ENCODE assay signal across 11 cellular contexts in genomic region chr3:111299070-111299672, GRCh38.
DNase-seq lines count a peak whose midpoint lies in the region; ATAC-seq and TF ChIP-seq lines count a peak whose summit lies in the region.
"Had no signal": no experiment of that assay in that cellular context is flagged by ENCODE, and none has a peak within 500 bp of the region (broad histone marks: within the 10 kb centered on the region; RNA-seq: fewer than 3 reads in every experiment).

No MANE protein-coding gene starts in this region.

- WGBS in GM23248 (ENCODE audit: low coverage in 1 of 2, low lambda C conversion rate in 2 of 2, missing lambda C conversion rate in 2 of 2), 2 experiments, result 51 to 52% methylated on average over 4 of the region's 4 CpGs

- no peak for ATAC-seq in GM21723 (IDR thresholded peaks at IDR 0.05; ENCODE audit: unreplicated experiment)
- ATAC-seq: body of pancreas, GM12878 had no signal

- no peaks in the 10 kb centered on the region for H3K9me3 ChIP-seq in GM23248 (ENCODE audit: low read depth)
- H3K9me3 ChIP-seq: body of pancreas, suprapubic skin had no signal

- no peaks in the 10 kb centered on the region for H3K36me3 ChIP-seq in GM23248 (ENCODE audit: low read depth)
- H3K36me3 ChIP-seq: suprapubic skin had no signal

- H3K27me3 ChIP-seq in GM23248 (replicated peaks; ENCODE audit: insufficient read depth), result no peaks in the 10 kb centered on the region
- H3K27me3 ChIP-seq: body of pancreas, suprapubic skin had no signal

- no peak overlapping the region for H3K27ac ChIP-seq in GM23248
- H3K27ac ChIP-seq in epithelial cell of prostate, result no peak overlapping the region
- H3K27ac ChIP-seq: body of pancreas, suprapubic skin had no signal

- no peaks in the 10 kb centered on the region for H4K20me1 ChIP-seq in GM23248 (ENCODE audit: insufficient read depth)

- peaks cover 4% of the 10 kb centered on the region for H3F3A ChIP-seq in GM23248 (ENCODE audit: insufficient read depth)

- no peak overlapping the region for H3K9ac ChIP-seq in GM23248

- H3K79me2 ChIP-seq in GM23248 (ENCODE audit: insufficient read depth), result no peaks in the 10 kb centered on the region

- H3K4me3 ChIP-seq in GM23248 (no peak overlapping the region), retinal pigment epithelial cell (ENCODE audit: low read length) (no peak overlapping the region)
- H3K4me3 ChIP-seq: body of pancreas, GM12878, suprapubic skin had no signal

- no peak overlapping the region; the same call in 1 of the 2 replicates for H2AFZ ChIP-seq in GM23248

- peak; percentile 15 for TF ChIP-seq CTCF in retinal pigment epithelial cell (conservative IDR thresholded peaks at IDR 0.05; ENCODE audit: low read depth, low read length)

- H3K4me2 ChIP-seq in GM23248 (ENCODE audit: unreplicated experiment), result no peak overlapping the region

- no peaks in the 10 kb centered on the region for H3K9me2 ChIP-seq in GM23248 (ENCODE audit: insufficient read depth)

- H3K4me1 ChIP-seq in GM23248 (ENCODE audit: insufficient read depth), result peaks cover 27% of the 10 kb centered on the region
- H3K4me1 ChIP-seq: body of pancreas, suprapubic skin had no signal

- in situ Hi-C loops in GM23248 (cut with MboI), result no loop called here

- DNase-seq in GM23248, result peak; percentile 73
- DNase-seq in NCI-H226, result peak; percentile 21
- peak; percentile 26 for DNase-seq in epithelial cell of prostate (ENCODE audit: low read depth, low spot score)
- DNase-seq in retinal pigment epithelial cell (ENCODE audit: low read depth), result no peak
- DNase-seq in amniotic stem cell (lab: John Stamatoyannopoulos, UW), result no peak
- no peak for DNase-seq in NCI-H524 (lab: John Stamatoyannopoulos, UW)
- DNase-seq: body of pancreas, RPMI8226 had no signal

Comparison
In these comparisons a context has a peak if more than half of its experiments do, and no peak if none do; other contexts are left out.
1. DNase-seq: peak in GM23248 (single experiment), NCI-H226 (single experiment) and epithelial cell of prostate (single experiment); none in retinal pigment epithelial cell (single experiment), amniotic stem cell (single experiment) and NCI-H524 (0 of 2).